Comparison of ENCODE assay signal across 17 cellular contexts in the genomic region with DNA sequence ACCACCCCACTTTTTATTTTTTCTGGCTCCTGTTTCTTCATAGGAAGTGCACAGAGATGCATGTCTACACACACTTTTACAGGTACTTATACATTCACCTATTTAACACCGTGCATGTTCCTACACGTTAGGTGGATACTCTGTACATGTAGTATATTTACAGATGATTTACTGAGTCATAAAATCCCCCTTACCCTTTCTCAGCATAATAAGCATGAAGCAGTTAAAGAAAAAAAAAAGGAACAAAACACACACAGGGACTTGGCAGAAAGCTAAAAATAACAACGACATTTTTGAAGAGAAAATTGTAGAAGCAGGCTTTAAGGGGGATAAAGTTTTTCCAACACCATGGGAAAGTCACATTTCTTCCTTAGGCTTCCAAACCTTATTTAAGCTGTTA.
"Had no signal": no experiment of that assay in that cellular context is flagged by ENCODE, and none has a peak within 500 bp of the region (broad histone marks: within the 10 kb centered on the region; RNA-seq: fewer than 3 reads in every experiment).

No MANE protein-coding gene starts in this region.

- H3K4me1 ChIP-seq: psoas muscle, suprapubic skin, upper lobe of left lung had no signal

- FAIRE-seq: keratinocyte had no signal

- H3K27me3 Mint-ChIP-seq: brain had no signal

- H3K9me3 ChIP-seq: psoas muscle, suprapubic skin, upper lobe of left lung had no signal

- H3K27ac ChIP-seq: psoas muscle, suprapubic skin, upper lobe of left lung, VCaP had no signal

- H3K36me3 Mint-ChIP-seq: brain had no signal

- H3K4me3 Mint-ChIP-seq: activated naive CD4-positive, alpha-beta T cell treated with anti-CD3 and anti-CD28 coated beads for 36 hours; activated naive CD8-positive, alpha-beta T cell treated with anti-CD3 and anti-CD28 coated beads, Interleukin-2, amount 50 U/mL, for 24 hours; brain; neural crest cell; stimulated activated naive CD8-positive, alpha-beta T cell treated with anti-CD3 and anti-CD28 coated beads, Interleukin-15, Interleukin-2, amounts not matched to agents 100 ng/mL and 50 ng/mL, for 24 hours had no signal

- DNase-seq: activated CD4-positive, alpha-beta T cell treated with anti-CD3 and anti-CD28 coated beads, Interleukin-2, amount 50 U/mL, for 48 hours; activated naive CD4-positive, alpha-beta T cell treated with anti-CD3 and anti-CD28 coated beads for 36 hours; activated naive CD8-positive, alpha-beta T cell treated with anti-CD3 and anti-CD28 coated beads, Interleukin-2, amount 50 U/mL, for 24 hours; activated T-cell treated with anti-CD3 and anti-CD28 coated beads, Interleukin-2, amount 50 U/mL, for 1 hour; hippocampal formation; mesendoderm; psoas muscle; upper lobe of left lung had no signal

- ATAC-seq: activated naive CD8-positive, alpha-beta T cell treated with anti-CD3 and anti-CD28 coated beads, Interleukin-2, amount 50 U/mL, for 24 hours; esophagus mucosa; psoas muscle; sciatic nerve had no signal

- H3K27me3 ChIP-seq: suprapubic skin, upper lobe of left lung had no signal

- H3K9me3 Mint-ChIP-seq: activated naive CD4-positive, alpha-beta T cell treated with anti-CD3 and anti-CD28 coated beads for 36 hours; activated naive CD8-positive, alpha-beta T cell treated with anti-CD3 and anti-CD28 coated beads, Interleukin-2, amount 50 U/mL, for 24 hours; activated T-helper 2 cell treated with anti-CD3 and anti-CD28 coated beads, Interferon-gamma antibody, Interleukin-2, Interleukin-4, amounts not matched to agents 10 μg/mL and 5 μg/mL and 100 μg/mL, durations not matched to agents 14 hours and 24 hours and 36 hours; neural crest cell; stimulated activated naive CD8-positive, alpha-beta T cell treated with anti-CD3 and anti-CD28 coated beads, Interleukin-15, Interleukin-2, amounts not matched to agents 100 ng/mL and 50 ng/mL, for 24 hours had no signal

- H3K4me1 Mint-ChIP-seq: activated naive CD8-positive, alpha-beta T cell treated with anti-CD3 and anti-CD28 coated beads, Interleukin-2, amount 50 U/mL, for 24 hours; neural crest cell had no signal

- H3K36me3 ChIP-seq: suprapubic skin, upper lobe of left lung had no signal

- H3K4me3 ChIP-seq: psoas muscle, suprapubic skin, upper lobe of left lung had no signal

- H3K27ac Mint-ChIP-seq: activated naive CD4-positive, alpha-beta T cell treated with anti-CD3 and anti-CD28 coated beads for 36 hours; activated naive CD8-positive, alpha-beta T cell treated with anti-CD3 and anti-CD28 coated beads, Interleukin-2, amount 50 U/mL, for 24 hours; activated T-helper 2 cell treated with anti-CD3 and anti-CD28 coated beads, Interferon-gamma antibody, Interleukin-2, Interleukin-4, amounts not matched to agents 10 μg/mL and 5 μg/mL and 100 μg/mL, durations not matched to agents 14 hours and 24 hours and 36 hours; brain; stimulated activated naive CD8-positive, alpha-beta T cell treated with anti-CD3 and anti-CD28 coated beads, Interleukin-15, Interleukin-2, amounts not matched to agents 100 ng/mL and 50 ng/mL, for 24 hours had no signal
